In the genomic region with DNA sequence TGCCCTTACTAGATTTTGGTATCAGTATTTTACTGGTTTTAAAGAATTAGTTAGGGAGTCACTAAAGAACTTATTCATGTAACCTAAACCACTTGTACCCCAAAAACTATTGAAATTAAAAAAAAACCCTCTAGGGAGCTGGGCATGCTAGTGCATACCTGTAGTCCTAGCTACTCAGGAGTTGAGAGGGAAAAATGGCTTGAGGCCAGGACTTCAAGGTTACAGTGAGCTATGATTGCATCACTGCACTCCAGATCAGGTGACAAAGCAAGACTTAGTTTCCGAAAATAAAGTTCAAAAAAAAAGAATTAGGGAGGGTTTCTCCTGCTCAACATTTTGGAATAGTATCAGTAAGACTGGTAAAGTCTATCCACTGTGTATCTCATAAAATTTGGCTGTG, we compare ENCODE assay signal across 26 cellular contexts.
"Had no signal": no experiment of that assay in that cellular context is flagged by ENCODE, and none has a peak within 500 bp of the region (broad histone marks: within the 10 kb centered on the region; RNA-seq: fewer than 3 reads in every experiment).

No MANE protein-coding gene starts in this region.

- H3K9me3 ChIP-seq: neutrophil, sigmoid colon, thoracic aorta, upper lobe of left lung had no signal

- H3K27me3 ChIP-seq: neutrophil, sigmoid colon, upper lobe of left lung had no signal

- H3K4me1 ChIP-seq: sigmoid colon, upper lobe of left lung had no signal

- H3K27me3 Mint-ChIP-seq: activated naive CD4-positive, alpha-beta T cell treated with anti-CD3 and anti-CD28 coated beads, Interleukin-2, amount 10 ng/mL, durations not matched to agents 7 days and 5 days; activated naive CD8-positive, alpha-beta T cell treated with anti-CD3 and anti-CD28 coated beads, Interleukin-2, amount 10 ng/mL, durations not matched to agents 7 days and 5 days; dendritic cell treated with granulocyte-macrophage colony-stimulating factor and Interleukin-4, amounts not matched to agents 40 ng/mL and 50 ng/mL, for 4 days; naive B cell; progenitor cell of endocrine pancreas; stimulated activated naive CD8-positive, alpha-beta T cell treated with anti-CD3 and anti-CD28 coated beads, Interleukin-15, Interleukin-2, amounts not matched to agents 100 ng/mL and 50 ng/mL, for 24 hours had no signal

- H3K36me3 Mint-ChIP-seq: activated naive CD4-positive, alpha-beta T cell treated with anti-CD3 and anti-CD28 coated beads, Interleukin-2, amount 10 ng/mL, durations not matched to agents 7 days and 5 days; activated naive CD8-positive, alpha-beta T cell treated with anti-CD3 and anti-CD28 coated beads, Interleukin-2, amount 10 ng/mL, durations not matched to agents 7 days and 5 days; mesothelial cell of epicardium; naive B cell; stimulated activated effector memory CD8-positive, alpha-beta T cell treated with anti-CD3 and anti-CD28 coated beads, Interleukin-12 subunit alpha, Interleukin-12 subunit beta, amount 100 ng/mL, for 72 hours had no signal

- H3K4me3 Mint-ChIP-seq: activated naive CD4-positive, alpha-beta T cell treated with anti-CD3 and anti-CD28 coated beads, Interleukin-2, amount 10 ng/mL, durations not matched to agents 7 days and 5 days; activated naive CD8-positive, alpha-beta T cell treated with anti-CD3 and anti-CD28 coated beads, Interleukin-2, amount 10 ng/mL, durations not matched to agents 7 days and 5 days; dendritic cell treated with granulocyte-macrophage colony-stimulating factor and Interleukin-4, amounts not matched to agents 40 ng/mL and 50 ng/mL, for 4 days; mesothelial cell of epicardium; naive B cell; nephron progenitor cell; stimulated activated effector memory CD8-positive, alpha-beta T cell treated with anti-CD3 and anti-CD28 coated beads, Interleukin-12 subunit alpha, Interleukin-12 subunit beta, amount 100 ng/mL, for 72 hours; stimulated activated naive CD8-positive, alpha-beta T cell treated with anti-CD3 and anti-CD28 coated beads, Interleukin-15, Interleukin-2, amounts not matched to agents 100 ng/mL and 50 ng/mL, for 24 hours; T-helper 1 cell treated with Interleukin-12 subunit alpha and Interleukin-12 subunit beta and Interleukin-4 antibody, amounts not matched to agents 30 μg/mL and 1 μg/mL, for 36 hours had no signal

- H3K4me3 ChIP-seq: sigmoid colon, thoracic aorta, upper lobe of left lung had no signal

- H3K4me1 Mint-ChIP-seq: activated naive CD4-positive, alpha-beta T cell treated with anti-CD3 and anti-CD28 coated beads, Interleukin-2, amount 10 ng/mL, durations not matched to agents 7 days and 5 days; activated naive CD8-positive, alpha-beta T cell treated with anti-CD3 and anti-CD28 coated beads, Interleukin-2, amount 10 ng/mL, durations not matched to agents 7 days and 5 days; mesothelial cell of epicardium; naive B cell; nephron progenitor cell; stimulated activated effector memory CD8-positive, alpha-beta T cell treated with anti-CD3 and anti-CD28 coated beads, Interleukin-12 subunit alpha, Interleukin-12 subunit beta, amount 100 ng/mL, for 72 hours had no signal

- DNase-seq: activated CD4-positive, alpha-beta T cell treated with anti-CD3 and anti-CD28 coated beads for 4 hours; activated CD4-positive, alpha-beta T cell treated with anti-CD3 and anti-CD28 coated beads, Interleukin-2, amount 50 U/mL, for 48 hours; activated CD8-positive, alpha-beta memory T cell treated with anti-CD3 and anti-CD28 coated beads for 24 hours; activated gamma-delta T cell; activated naive CD4-positive, alpha-beta T cell treated with anti-CD3 and anti-CD28 coated beads, Interleukin-2, amount 10 ng/mL, durations not matched to agents 7 days and 5 days; activated naive CD8-positive, alpha-beta T cell treated with anti-CD3 and anti-CD28 coated beads, Interleukin-2, amount 10 ng/mL, durations not matched to agents 7 days and 5 days; amniotic stem cell; central memory CD4-positive, alpha-beta T cell; left ventricle myocardium superior; naive B cell; nephron progenitor cell; retina; sigmoid colon; small intestine; stimulated activated CD4-positive, alpha-beta T cell treated with anti-CD3 and anti-CD28 coated beads, Interleukin-4, amount 100 ng/mL, for 24 hours; T-helper 9 cell had no signal

- ATAC-seq: left ventricle myocardium superior; stimulated activated effector memory CD8-positive, alpha-beta T cell treated with anti-CD3 and anti-CD28 coated beads, Interleukin-12 subunit alpha, Interleukin-12 subunit beta, amount 100 ng/mL, for 72 hours had no signal

- H3K9me3 Mint-ChIP-seq: activated naive CD8-positive, alpha-beta T cell treated with anti-CD3 and anti-CD28 coated beads, Interleukin-2, amount 10 ng/mL, durations not matched to agents 7 days and 5 days; mesothelial cell of epicardium; nephron progenitor cell; stimulated activated naive CD8-positive, alpha-beta T cell treated with anti-CD3 and anti-CD28 coated beads, Interleukin-15, Interleukin-2, amounts not matched to agents 100 ng/mL and 50 ng/mL, for 24 hours had no signal

- H3K36me3 ChIP-seq: neutrophil, sigmoid colon, thoracic aorta, upper lobe of left lung had no signal

- H3K27ac ChIP-seq: neutrophil, sigmoid colon, thoracic aorta, upper lobe of left lung, VCaP had no signal

- H3K27ac Mint-ChIP-seq: activated naive CD4-positive, alpha-beta T cell treated with anti-CD3 and anti-CD28 coated beads, Interleukin-2, amount 10 ng/mL, durations not matched to agents 7 days and 5 days; activated naive CD8-positive, alpha-beta T cell treated with anti-CD3 and anti-CD28 coated beads, Interleukin-2, amount 10 ng/mL, durations not matched to agents 7 days and 5 days; dendritic cell treated with granulocyte-macrophage colony-stimulating factor and Interleukin-4, amounts not matched to agents 40 ng/mL and 50 ng/mL, for 4 days; mesothelial cell of epicardium; naive B cell; nephron progenitor cell; progenitor cell of endocrine pancreas; stimulated activated effector memory CD8-positive, alpha-beta T cell treated with anti-CD3 and anti-CD28 coated beads, Interleukin-12 subunit alpha, Interleukin-12 subunit beta, amount 100 ng/mL, for 72 hours; stimulated activated naive CD8-positive, alpha-beta T cell treated with anti-CD3 and anti-CD28 coated beads, Interleukin-15, Interleukin-2, amounts not matched to agents 100 ng/mL and 50 ng/mL, for 24 hours; T-helper 1 cell treated with Interleukin-12 subunit alpha and Interleukin-12 subunit beta and Interleukin-4 antibody, amounts not matched to agents 30 μg/mL and 1 μg/mL, for 36 hours had no signal
